33 cellular contexts compared by ENCODE assay signal in the genomic region with DNA sequence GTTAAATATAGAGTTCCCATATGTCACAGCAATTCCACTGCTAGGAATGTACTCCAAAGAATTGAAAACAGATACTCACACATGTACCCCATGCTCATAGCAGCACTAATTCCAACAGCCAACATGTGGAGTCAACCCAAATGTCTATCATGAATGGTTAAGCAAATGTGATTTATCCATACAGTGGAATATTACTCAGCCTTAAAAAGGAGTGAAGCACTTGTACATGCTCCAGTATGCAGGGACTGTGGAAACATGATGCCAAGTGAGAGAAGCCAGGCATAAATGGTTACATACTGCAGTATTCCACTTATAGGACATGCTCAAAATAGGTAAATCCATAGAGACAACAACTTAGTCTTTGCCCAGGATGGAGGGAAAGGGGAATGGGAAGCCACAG.
"Had no signal": no experiment of that assay in that cellular context is flagged by ENCODE, and none has a peak within 500 bp of the region (broad histone marks: within the 10 kb centered on the region; RNA-seq: fewer than 3 reads in every experiment).

No MANE protein-coding gene starts in this region.

- DNase-seq: activated effector memory CD4-positive, alpha-beta T cell treated with anti-CD3 and anti-CD28 coated beads, Interleukin-2, amount 50 U/mL, for 16 hours; activated effector memory CD4-positive, alpha-beta T cell treated with Interleukin-2 at 50 U/mL for 16 hours; activated gamma-delta T cell; activated gamma-delta T cell treated with Interleukin-2 at 50 U/mL for 16 hours; activated naive CD4-positive, alpha-beta T cell; activated naive CD4-positive, alpha-beta T cell treated with anti-CD3 and anti-CD28 coated beads for 36 hours; activated naive CD4-positive, alpha-beta T cell treated with anti-CD3 and anti-CD28 coated beads, Interleukin-2, amount 10 ng/mL, durations not matched to agents 7 days and 5 days; activated naive CD4-positive, alpha-beta T cell treated with anti-CD3 and anti-CD28 coated beads, Interleukin-2, amount 50 U/mL, for 16 hours; activated naive CD4-positive, alpha-beta T cell treated with Interleukin-2 at 50 U/mL for 16 hours; activated naive CD8-positive, alpha-beta T cell treated with anti-CD3 and anti-CD28 coated beads for 36 hours; activated naive CD8-positive, alpha-beta T cell treated with anti-CD3 and anti-CD28 coated beads, Interleukin-2, amount 10 ng/mL, durations not matched to agents 7 days and 5 days; activated naive CD8-positive, alpha-beta T cell treated with anti-CD3 and anti-CD28 coated beads, Interleukin-2, amount 50 U/mL, for 24 hours; activated T-cell treated with anti-CD3 and anti-CD28 coated beads, Interleukin-2, amount 50 U/mL, for 4 hours; activated T-cell treated with anti-CD3 and anti-CD28 coated beads, Interleukin-2, amount 50 U/mL, for 48 hours; activated T-cell treated with anti-CD3 and anti-CD28 coated beads, Interleukin-2, amount 50 U/mL, for 72 hours; adrenal gland; amniotic stem cell; amygdala; anterior cingulate cortex; aorta; body of pancreas; brain microvascular endothelial cell; caudate nucleus; central memory CD4-positive, alpha-beta T cell; cerebellar nuclear complex had no signal

- ATAC-seq: activated naive CD4-positive, alpha-beta T cell treated with anti-CD3 and anti-CD28 coated beads, Interleukin-2, amount 50 U/mL, for 72 hours; activated naive CD8-positive, alpha-beta T cell treated with anti-CD3 and anti-CD28 coated beads, Interleukin-2, amount 50 U/mL, for 24 hours; activated T-cell treated with anti-CD3 and anti-CD28 coated beads, Interleukin-2, amount 50 U/mL, for 4 hours; activated T-cell treated with anti-CD3 and anti-CD28 coated beads, Interleukin-2, amount 50 U/mL, for 72 hours; activated T-helper 17 cell treated with anti-CD3 and anti-CD28 coated beads, Interleukin-2, amount 50 U/mL, for 72 hours; body of pancreas had no signal

- H3K4me3 ChIP-seq: adrenal gland, ascending aorta, body of pancreas, breast epithelium, cardiac muscle cell had no signal

- H3K9me3 ChIP-seq: adrenal gland, ascending aorta, body of pancreas had no signal

- FAIRE-seq: astrocyte, bronchial epithelial cell, colon had no signal

- H3K27me3 ChIP-seq: adrenal gland, ascending aorta, body of pancreas, brain microvascular endothelial cell had no signal

- H3K27ac ChIP-seq: adrenal gland, ascending aorta, body of pancreas, brain microvascular endothelial cell, breast epithelium, cardiac muscle cell had no signal

- H3K36me3 ChIP-seq: adrenal gland, ascending aorta, brain microvascular endothelial cell, breast epithelium, cardiac muscle cell had no signal

- H3K4me1 ChIP-seq: adrenal gland, ascending aorta, body of pancreas, breast epithelium had no signal
